1 cellular context compared by ENCODE assay signal in the genomic region with DNA sequence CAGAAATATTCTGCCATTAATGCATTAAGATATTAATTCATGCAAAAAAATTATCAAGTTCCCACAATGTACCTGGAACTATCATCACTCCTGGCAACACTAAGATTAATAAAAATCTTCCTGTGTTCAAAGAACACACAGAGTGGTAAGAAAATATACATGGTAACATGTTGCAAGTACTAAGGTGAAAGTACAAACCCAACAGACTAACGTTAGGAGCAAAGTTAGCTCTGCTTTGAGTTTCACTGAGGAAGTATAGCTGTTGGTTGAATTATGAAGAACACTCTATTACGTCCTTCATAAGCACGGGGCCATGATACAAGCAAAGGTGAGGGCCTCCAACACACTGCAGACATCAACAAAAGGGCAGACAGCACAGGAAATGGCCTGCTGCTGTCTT.
TF ChIP-seq lines count a peak whose summit lies in the region.

No MANE protein-coding gene starts in this region.

TF ChIP-seq in endothelial cell of umbilical vein, 7 proteins besides CTCF, POLR2A, EP300 and RAD21:
- TF ChIP-seq EZH2 (IDR thresholded peaks at IDR 0.05; ENCODE audit: borderline replicate concordance, low read depth, low read length, severe bottlenecking) = no peak
- TF ChIP-seq MAX (IDR thresholded peaks at IDR 0.05; ENCODE audit: insufficient read depth, insufficient read length) = no peak
- TF ChIP-seq JUN (IDR thresholded peaks at IDR 0.05; ENCODE audit: borderline replicate concordance, insufficient read depth, insufficient read length, low read depth) = no peak
- no peak for TF ChIP-seq GATA2 (IDR thresholded peaks at IDR 0.05; ENCODE audit: insufficient read depth, insufficient read length, low read depth, low read length)
- TF ChIP-seq POLR2AphosphoS5 (IDR thresholded peaks at IDR 0.05; ENCODE audit: insufficient read depth, low read depth, low read length) = no peak
- TF ChIP-seq FOS (IDR thresholded peaks at IDR 0.05; ENCODE audit: borderline replicate concordance, insufficient read depth, low read length) = no peak
- no peak for TF ChIP-seq MYC (IDR thresholded peaks at IDR 0.05; ENCODE audit: low read depth, low read length)
